ENCODE assay signal across 9 cellular contexts in genomic region chr5:150138551-150139265, GRCh38. TPM values are rescaled to one million over a fixed set of nuclear protein-coding genes. Genes with fewer than 3 reads are reported as not detected.
A peak's percentile ranks its signal among the peaks of the same experiment; 100 is the strongest.
DNase-seq lines count a peak whose midpoint lies in the region; ATAC-seq and TF ChIP-seq lines count a peak whose summit lies in the region.
"Had no signal": no experiment of that assay in that cellular context is flagged by ENCODE, and none has a peak within 500 bp of the region (broad histone marks: within the 10 kb centered on the region; RNA-seq: fewer than 3 reads in every experiment).

No MANE protein-coding gene starts in this region.

- peaks cover 0 to 27% (median 0%) of the 10 kb centered on the region in 4 donors for H3K27me3 ChIP-seq in esophagus squamous epithelium
- no peaks in the 10 kb centered on the region for H3K27me3 ChIP-seq in mucosa of stomach (ENCODE audit: control insufficient read depth, insufficient read depth, low read length)
- H3K27me3 ChIP-seq in uterus, result no peaks in the 10 kb centered on the region

- peaks cover 14% of the 10 kb centered on the region for H3K36me3 Mint-ChIP-seq in activated CD8-positive, alpha-beta T cell treated with anti-CD3 and anti-CD28 coated beads, Interleukin-2, amount 10 ng/mL, durations not matched to agents 7 days and 5 days (ENCODE audit: low read depth)
- H3K36me3 Mint-ChIP-seq in activated CD8-positive, alpha-beta T cell treated with anti-CD3 and anti-CD28 coated beads for 36 hours (ENCODE audit: low read depth), result no peaks in the 10 kb centered on the region

- POLR2A ChIA-PET in activated CD8-positive, alpha-beta T cell treated with anti-CD3 and anti-CD28 coated beads, Interleukin-2, amount 10 ng/mL, durations not matched to agents 7 days and 5 days (lab: Charles Lee), result no interaction called here
- POLR2A ChIA-PET in activated CD8-positive, alpha-beta T cell treated with anti-CD3 and anti-CD28 coated beads for 36 hours (lab: Charles Lee), result no interaction called here

- no peak for TF ChIP-seq CTCF in activated CD8-positive, alpha-beta T cell treated with anti-CD3 and anti-CD28 coated beads for 36 hours (IDR thresholded peaks at IDR 0.05)
- TF ChIP-seq CTCF in esophagus squamous epithelium (IDR thresholded peaks at IDR 0.05), result no peak
- no peak for TF ChIP-seq CTCF in uterus (IDR thresholded peaks at IDR 0.05)

- H3K9ac ChIP-seq in mucosa of stomach (ENCODE audit: low read length), result peak overlapping the region; percentile 5

- no peaks in the 10 kb centered on the region for H3K9me3 ChIP-seq in esophagus squamous epithelium
- no peaks in the 10 kb centered on the region for H3K9me3 ChIP-seq in mucosa of stomach (ENCODE audit: control insufficient read depth, low read length)
- no peaks in the 10 kb centered on the region for H3K9me3 ChIP-seq in uterus

- H3K27ac Mint-ChIP-seq in activated CD8-positive, alpha-beta T cell treated with anti-CD3 and anti-CD28 coated beads, Interleukin-2, amount 10 ng/mL, durations not matched to agents 7 days and 5 days, result peak overlapping the region; percentile 11
- no peak overlapping the region for H3K27ac Mint-ChIP-seq in activated CD8-positive, alpha-beta T cell treated with anti-CD3 and anti-CD28 coated beads for 36 hours

- peak overlapping the region; percentile 68 to 94 (median 89) for H3K27ac ChIP-seq in esophagus squamous epithelium
- peak overlapping the region; percentile 97 to 99 for H3K27ac ChIP-seq in uterus

- no peaks in the 10 kb centered on the region for H3K9me3 Mint-ChIP-seq in activated CD8-positive, alpha-beta T cell treated with anti-CD3 and anti-CD28 coated beads, Interleukin-2, amount 10 ng/mL, durations not matched to agents 7 days and 5 days (ENCODE audit: insufficient read depth)
- no peaks in the 10 kb centered on the region for H3K9me3 Mint-ChIP-seq in activated CD8-positive, alpha-beta T cell treated with anti-CD3 and anti-CD28 coated beads for 36 hours

- no peak for ATAC-seq in activated CD8-positive, alpha-beta T cell treated with anti-CD3 and anti-CD28 coated beads, Interleukin-2, amount 10 ng/mL, durations not matched to agents 7 days and 5 days
- ATAC-seq in activated CD8-positive, alpha-beta T cell treated with anti-CD3 and anti-CD28 coated beads for 36 hours, result no peak
- no peak for ATAC-seq in left colon

- intact Hi-C loops in activated CD8-positive, alpha-beta T cell treated with anti-CD3 and anti-CD28 coated beads for 36 hours (cut with micrococcal nuclease), result no loop called here
- intact Hi-C loops in esophagus squamous epithelium (cut with DNase I) (no loop called here), uterus (cut with DNase I; ENCODE audit: low total_unique reads) (no loop called here), left colon (cut with DNase I, micrococcal nuclease) (no loop called here)

- H3K4me1 ChIP-seq in esophagus squamous epithelium (peaks cover 20 to 100% (median 70%) of the 10 kb centered on the region in 3 donors), mucosa of stomach (ENCODE audit: control insufficient read depth, insufficient read depth, low read length) (peaks cover 30% of the 10 kb centered on the region), uterus (peaks cover 53 to 71% of the 10 kb centered on the region in 2 donors)

- H3K4me1 Mint-ChIP-seq in activated CD8-positive, alpha-beta T cell treated with anti-CD3 and anti-CD28 coated beads, Interleukin-2, amount 10 ng/mL, durations not matched to agents 7 days and 5 days (ENCODE audit: low read depth), result peaks cover 13% of the 10 kb centered on the region
- H3K4me1 Mint-ChIP-seq in activated CD8-positive, alpha-beta T cell treated with anti-CD3 and anti-CD28 coated beads for 36 hours (ENCODE audit: low read depth), result no peaks in the 10 kb centered on the region

- 34 to 59% methylated on average over 5 to 6 of the region's 10 CpGs for WGBS in esophagus squamous epithelium, 2 donors

- no peak overlapping the region for H3K4me3 Mint-ChIP-seq in activated CD8-positive, alpha-beta T cell treated with anti-CD3 and anti-CD28 coated beads, Interleukin-2, amount 10 ng/mL, durations not matched to agents 7 days and 5 days
- no peak overlapping the region for H3K4me3 Mint-ChIP-seq in activated CD8-positive, alpha-beta T cell treated with anti-CD3 and anti-CD28 coated beads for 36 hours

- no peak for DNase-seq in activated CD8-positive, alpha-beta T cell treated with anti-CD3 and anti-CD28 coated beads, Interleukin-2, amount 10 ng/mL, durations not matched to agents 7 days and 5 days
- DNase-seq in activated CD8-positive, alpha-beta T cell treated with anti-CD3 and anti-CD28 coated beads for 36 hours, result no peak
- no peak for DNase-seq in esophagus squamous epithelium (lab: John Stamatoyannopoulos, UW)
- peak; percentile 72 for DNase-seq in uterus
- no peak for DNase-seq in left colon
- no peak for DNase-seq in GOT3 (lab: John Stamatoyannopoulos, UW)
- DNase-seq in RKO (ENCODE audit: low spot score), result no peak

- H3K36me3 ChIP-seq in esophagus squamous epithelium (peaks cover 0 to 6% (median 0%) of the 10 kb centered on the region in 3 donors), mucosa of stomach (ENCODE audit: control insufficient read depth, insufficient read depth, low read length) (no peaks in the 10 kb centered on the region), uterus (no peaks in the 10 kb centered on the region)

- H3K27me3 Mint-ChIP-seq in activated CD8-positive, alpha-beta T cell treated with anti-CD3 and anti-CD28 coated beads, Interleukin-2, amount 10 ng/mL, durations not matched to agents 7 days and 5 days (ENCODE audit: low read depth), result no peaks in the 10 kb centered on the region
- no peaks in the 10 kb centered on the region for H3K27me3 Mint-ChIP-seq in activated CD8-positive, alpha-beta T cell treated with anti-CD3 and anti-CD28 coated beads for 36 hours

- TF ChIP-seq POLR2A in esophagus squamous epithelium (IDR thresholded peaks at IDR 0.05), result no peak
- no peak for TF ChIP-seq POLR2A in uterus (IDR thresholded peaks at IDR 0.05)

- CTCF ChIA-PET in activated CD8-positive, alpha-beta T cell treated with anti-CD3 and anti-CD28 coated beads, Interleukin-2, amount 10 ng/mL, durations not matched to agents 7 days and 5 days (lab: Charles Lee), result interaction anchor here (0.8 kb wide), 1 partner anchor 15 kb away, joined by 3 read pairs; no protein-coding TSS in a partner anchor
- CTCF ChIA-PET in activated CD8-positive, alpha-beta T cell treated with anti-CD3 and anti-CD28 coated beads for 36 hours (lab: Charles Lee), result interaction anchor here (1.0 kb wide), 1 partner anchor 13 kb away, joined by 3 read pairs; no protein-coding TSS in a partner anchor

- H3K4me3 ChIP-seq in esophagus squamous epithelium (peak overlapping the region in 2 of 4 donors; percentile 9 to 21), mucosa of stomach (ENCODE audit: low read length) (no peak overlapping the region), uterus (peak overlapping the region in 1 of 2 donors; percentile 20)

RNA-seq across cellular contexts. Expression of gene PDGFRB, which starts 16.9 kb away (rescaled TPM):
- 10 to 100 TPM; 47.0 to 49.0 TPM for total RNA-seq in activated CD8-positive, alpha-beta T cell treated with anti-CD3 and anti-CD28 coated beads, Interleukin-2, amount 10 ng/mL, durations not matched to agents 7 days and 5 days
- under 1 TPM; 0.58 to 0.74 TPM for total RNA-seq in activated CD8-positive, alpha-beta T cell treated with anti-CD3 and anti-CD28 coated beads for 36 hours
- total RNA-seq in esophagus squamous epithelium (10 to 100 TPM in 3 of 4 donors, 1 to 10 TPM in 1; 5.6 to 51.7 (median 31.0) TPM), uterus (100 to 1,000 TPM in 3 of 4 donors, 10 to 100 TPM in 1; 60.2 to 378 (median 235) TPM), left colon (10 to 100 TPM; 14.2 to 26.0 TPM)

RNA-seq across cellular contexts. Expression of gene CDX1, which starts 27.9 kb away (rescaled TPM):
- total RNA-seq in activated CD8-positive, alpha-beta T cell treated with anti-CD3 and anti-CD28 coated beads, Interleukin-2, amount 10 ng/mL, durations not matched to agents 7 days and 5 days, result not detected
- total RNA-seq in activated CD8-positive, alpha-beta T cell treated with anti-CD3 and anti-CD28 coated beads for 36 hours, result not detected
- total RNA-seq in esophagus squamous epithelium (not detected), uterus (under 1 TPM; 0.29 to 0.77 (median 0.38) TPM), left colon (100 to 1,000 TPM; 323 to 423 TPM)
- total RNA-seq: glomerular endothelial cell had no signal

RNA-seq across cellular contexts. Expression of gene SLC6A7, which starts 51.2 kb away (rescaled TPM):
- total RNA-seq in activated CD8-positive, alpha-beta T cell treated with anti-CD3 and anti-CD28 coated beads, Interleukin-2, amount 10 ng/mL, durations not matched to agents 7 days and 5 days, result not detected
- total RNA-seq in activated CD8-positive, alpha-beta T cell treated with anti-CD3 and anti-CD28 coated beads for 36 hours, result not detected
- total RNA-seq in esophagus squamous epithelium, result not detected
- total RNA-seq in uterus, result not detected
- 10 to 100 TPM; 13.2 to 30.4 TPM for total RNA-seq in left colon
- total RNA-seq: glomerular endothelial cell had no signal

RNA-seq across cellular contexts. Expression of gene CSF1R, which starts 52.4 kb away (rescaled TPM):
- not detected for total RNA-seq in activated CD8-positive, alpha-beta T cell treated with anti-CD3 and anti-CD28 coated beads, Interleukin-2, amount 10 ng/mL, durations not matched to agents 7 days and 5 days
- total RNA-seq in activated CD8-positive, alpha-beta T cell treated with anti-CD3 and anti-CD28 coated beads for 36 hours, result not detected
- 10 to 100 TPM in 2 of 4 donors, 1 to 10 TPM in 2; 4.3 to 38.7 (median 15.1) TPM for total RNA-seq in esophagus squamous epithelium
- 10 to 100 TPM in 3 of 4 donors, 1 to 10 TPM in 1; 1.0 to 42.9 (median 22.8) TPM for total RNA-seq in uterus
- 10 to 100 TPM in 1 of 2 donors, 1 to 10 TPM in 1; 6.9 to 32.2 TPM for total RNA-seq in left colon
- total RNA-seq: glomerular endothelial cell had no signal

Comparison
In these comparisons a context has a peak if more than half of its experiments do, and no peak if none do; other contexts are left out.
1. DNase-seq: peak in uterus (2 of 2); none in activated CD8-positive, alpha-beta T cell treated with anti-CD3 and anti-CD28 coated beads, Interleukin-2, amount 10 ng/mL, durations not matched to agents 7 days and 5 days (single experiment), activated CD8-positive, alpha-beta T cell treated with anti-CD3 and anti-CD28 coated beads for 36 hours (single experiment), esophagus squamous epithelium (single experiment), left colon (0 of 2), GOT3 (single experiment) and RKO (single experiment).
2. RNA of gene CDX1, which starts 27.9 kb away (total RNA-seq): 323 to 423 TPM in left colon; 0.29 to 0.77 TPM in uterus, not detected in activated CD8-positive, alpha-beta T cell treated with anti-CD3 and anti-CD28 coated beads, Interleukin-2, amount 10 ng/mL, durations not matched to agents 7 days and 5 days, not detected in activated CD8-positive, alpha-beta T cell treated with anti-CD3 and anti-CD28 coated beads for 36 hours and not detected in esophagus squamous epithelium; every median in the first group is over 100 times any median in the second.
3. RNA of gene SLC6A7, which starts 51.2 kb away (total RNA-seq): 13.2 to 30.4 TPM in left colon; not detected in activated CD8-positive, alpha-beta T cell treated with anti-CD3 and anti-CD28 coated beads, Interleukin-2, amount 10 ng/mL, durations not matched to agents 7 days and 5 days, not detected in activated CD8-positive, alpha-beta T cell treated with anti-CD3 and anti-CD28 coated beads for 36 hours, not detected in esophagus squamous epithelium and not detected in uterus; every median in the first group is over 10 times any median in the second.